In genomic region chr4:56410247-56410646, GRCh38 we compare ENCODE assay signal across 8 cellular contexts. TPM values are rescaled to one million over a fixed set of nuclear protein-coding genes. Genes with fewer than 3 reads are reported as not detected.
DNase-seq lines count a peak whose midpoint lies in the region; ATAC-seq, FAIRE-seq and TF ChIP-seq lines count a peak whose summit lies in the region.

No MANE protein-coding gene starts in this region.

- FAIRE-seq in RCC 7860 (lab: Jason Lieb, UNC): peak; percentile 97

- H3K27me3 ChIP-seq in dorsolateral prefrontal cortex: no peaks in the 10 kb centered on the region
- H3K27me3 ChIP-seq in lower lobe of right lung (ENCODE audit: low read depth): no peaks in the 10 kb centered on the region
- H3K27me3 ChIP-seq in tibial artery: no peaks in the 10 kb centered on the region

- peak overlapping the region; percentile 96 for H3K27ac Mint-ChIP-seq in Calu3 (ENCODE audit: unreplicated experiment)

- H3K9me3 ChIP-seq in lower lobe of right lung (no peaks in the 10 kb centered on the region), tibial artery (no peaks in the 10 kb centered on the region)

- H3K27ac ChIP-seq in dorsolateral prefrontal cortex (peak overlapping the region in 51 of 59 donors; percentile 2 to 83 (median 52)), lower lobe of right lung (peak overlapping the region; percentile 42), tibial artery (peak overlapping the region; percentile 46 to 60)

- peak overlapping the region; percentile 35 for H3K4me3 Mint-ChIP-seq in Calu3 (ENCODE audit: low read depth, unreplicated experiment)

- peak; percentile 89 to 93 for ATAC-seq in lower lobe of right lung
- ATAC-seq in GM21381 (IDR thresholded peaks at IDR 0.05; ENCODE audit: unreplicated experiment): no peak
- no peak for ATAC-seq in HG02852 (IDR thresholded peaks at IDR 0.05; ENCODE audit: unreplicated experiment)

- peak; percentile 62 for DNase-seq in Calu3
- DNase-seq in HuH-7.5 (ENCODE audit: low spot score): peak; percentile 22
- peak; percentile 92 for DNase-seq in RCC 7860 (ENCODE audit: low spot score)
- peak in 2 of 10 donors; percentile 36 to 65 for DNase-seq in dorsolateral prefrontal cortex
- no peak for DNase-seq in lower lobe of right lung
- DNase-seq in tibial artery: peak in 1 of 2 donors; percentile 51

- CTCF ChIA-PET in Calu3 (lab: Charles Lee): interaction anchor here (1.1 kb wide), 1 partner anchor 26 kb away, joined by 3 read pairs; the partner anchor contains the start of gene PAICS

- peaks cover 12% of the 10 kb centered on the region for H3K36me3 Mint-ChIP-seq in Calu3 (ENCODE audit: insufficient read depth, unreplicated experiment)

- H3K4me1 ChIP-seq in lower lobe of right lung (peaks cover 5% of the 10 kb centered on the region), tibial artery (peaks cover 0 to 20% (median 5%) of the 10 kb centered on the region in 4 donors)

- H3K4me3 ChIP-seq in dorsolateral prefrontal cortex (peak overlapping the region; percentile 10 to 67 (median 47)), lower lobe of right lung (peak overlapping the region; percentile 1), tibial artery (peak overlapping the region; percentile 37 to 38)

- intact Hi-C loops in Calu3 (cut with micrococcal nuclease; ENCODE audit: unreplicated experiment) (no loop called here), dorsolateral prefrontal cortex (cut with DNase I) (no loop called here), lower lobe of right lung (cut with DNase I) (no loop called here), tibial artery (cut with DNase I; ENCODE audit: low total_unique reads) (loop anchor here (10.0 kb wide), 1 partner anchor 55 kb away; the partner anchor contains the start of gene SRP72)

- no peaks in the 10 kb centered on the region for H3K27me3 Mint-ChIP-seq in Calu3 (ENCODE audit: unreplicated experiment)

- BruUV-seq in Calu3 (replicated peaks; lab: Mats Ljungman, UMichigan): no TSS peak

- H3K36me3 ChIP-seq in lower lobe of right lung: no peaks in the 10 kb centered on the region
- H3K36me3 ChIP-seq in tibial artery: peaks cover 0 to 12% (median 0%) of the 10 kb centered on the region in 3 donors

- H3K4me1 Mint-ChIP-seq in Calu3 (ENCODE audit: low read depth, unreplicated experiment): peaks cover 13% of the 10 kb centered on the region

- no peaks in the 10 kb centered on the region for H3K9me3 Mint-ChIP-seq in Calu3 (ENCODE audit: low read depth, unreplicated experiment)

- TF ChIP-seq CTCF in Calu3 (IDR thresholded peaks at IDR 0.05; ENCODE audit: unreplicated experiment) (no peak), dorsolateral prefrontal cortex (IDR thresholded peaks at IDR 0.05 in 54 of 56, conservative IDR thresholded peaks at IDR 0.05 in 2 of 56; ENCODE audit: low read depth in 1 of 56, partially characterized antibody in 56 of 56) (no peak), lower lobe of right lung (IDR thresholded peaks at IDR 0.05) (no peak), tibial artery (IDR thresholded peaks at IDR 0.05) (no peak)

RNA-seq across cellular contexts. Expression of gene AASDH, which starts 23.0 kb away (rescaled TPM):
- 8.5 and 9.1 TPM in 2 replicates for total RNA-seq in Calu3 (2022)
- 10 to 100 TPM; 14.0 to 39.1 (median 21.7) TPM for total RNA-seq in dorsolateral prefrontal cortex
- total RNA-seq in lower lobe of right lung: 10.8 TPM

RNA-seq across cellular contexts. Expression of gene PPAT, which starts 25.2 kb away (rescaled TPM):
- 28.9 and 31.2 TPM in 2 replicates for total RNA-seq in Calu3 (2022)
- total RNA-seq in dorsolateral prefrontal cortex: 10 to 100 TPM; 10.2 to 29.3 (median 17.8) TPM
- total RNA-seq in lower lobe of right lung: 4.7 TPM

RNA-seq across cellular contexts. Expression of gene PAICS, which starts 25.8 kb away (rescaled TPM):
- 116 and 131 TPM in 2 replicates for total RNA-seq in Calu3 (2022)
- 10 to 100 TPM; 34.2 to 64.1 (median 50.4) TPM for total RNA-seq in dorsolateral prefrontal cortex
- 21.0 TPM for total RNA-seq in lower lobe of right lung

RNA-seq across cellular contexts. Expression of gene SRP72, which starts 57.2 kb away (rescaled TPM):
- 75.2 and 78.0 TPM in 2 replicates for total RNA-seq in Calu3 (2022)
- total RNA-seq in dorsolateral prefrontal cortex: 100 to 1,000 TPM in 6 of 120 experiments, 10 to 100 TPM in 114; 47.9 to 110 (median 81.9) TPM
- total RNA-seq in lower lobe of right lung: 77.7 TPM

Comparison
In these comparisons a context has a peak if more than half of its experiments do, and no peak if none do; other contexts are left out.
1. ATAC-seq: peak in lower lobe of right lung (2 of 2); none in GM21381 (single experiment) and HG02852 (single experiment).
2. Peak in every context shown above with its lines, with median percentiles within 50 percentile points of each other: H3K27ac ChIP-seq and H3K4me3 ChIP-seq.